ENCODE assay signal across 1 cellular context in the genomic region with DNA sequence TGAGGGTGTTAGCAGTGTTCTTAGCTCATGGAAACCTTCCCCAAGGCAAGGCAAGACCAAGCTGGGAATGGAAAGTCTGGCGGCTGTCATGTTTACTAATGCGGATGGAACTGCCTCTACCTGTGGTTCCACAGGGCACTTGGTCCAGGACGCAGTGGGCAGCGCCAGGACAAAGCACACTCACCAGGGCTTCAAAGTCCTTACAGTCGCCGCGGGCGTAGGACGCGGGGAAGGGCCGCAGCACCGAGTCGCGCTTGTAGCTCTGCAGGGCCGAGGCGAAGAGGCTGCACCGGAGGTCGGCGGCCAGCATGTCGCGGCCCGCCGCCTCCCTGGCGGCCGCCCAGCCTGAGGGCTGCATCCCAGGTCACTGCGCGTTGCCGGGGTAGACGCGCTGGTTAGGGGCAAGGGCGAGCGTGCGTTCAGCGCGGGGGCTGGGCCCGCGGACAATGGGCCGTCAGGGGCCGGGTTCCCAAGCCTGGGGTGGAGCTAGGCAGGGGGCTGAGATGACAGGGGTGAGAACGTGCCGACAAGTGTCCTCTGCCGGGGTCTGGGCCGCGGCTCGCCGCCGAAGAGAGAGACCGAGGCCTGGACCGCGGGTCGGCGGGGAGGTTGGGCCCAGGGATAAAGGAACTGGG.
TF ChIP-seq lines count a peak whose summit lies in the region.

No MANE protein-coding gene starts in this region.

TF ChIP-seq in HepG2, 621 proteins besides CTCF, POLR2A, EP300 and RAD21 (continued from another document and continues in another):
- TF ChIP-seq STAT6 (CRISPR knock-in tag; IDR thresholded peaks at IDR 0.05; ENCODE audit: borderline replicate concordance) (no peak), MTERF4 (CRISPR knock-in tag; IDR thresholded peaks at IDR 0.05) (no peak), NFATC3 (CRISPR knock-in tag; IDR thresholded peaks at IDR 0.05) (no peak), ZNF460 (CRISPR knock-in tag; IDR thresholded peaks at IDR 0.05; ENCODE audit: borderline replicate concordance) (no peak; the same call in 1 of the 2 replicates), IKZF1 (IDR thresholded peaks at IDR 0.05) (no peak), ZNF790 (CRISPR knock-in tag; IDR thresholded peaks at IDR 0.05; ENCODE audit: borderline replicate concordance) (0 out of 2 replicates have a peak, but pooled peaks have one; percentile 19), ZNF33A (CRISPR knock-in tag; IDR thresholded peaks at IDR 0.05; ENCODE audit: borderline replicate concordance) (no peak), ZNF569 (CRISPR knock-in tag; IDR thresholded peaks at IDR 0.05; ENCODE audit: borderline replicate concordance) (no peak), PRMT3 (CRISPR knock-in tag; IDR thresholded peaks at IDR 0.05; ENCODE audit: borderline replicate concordance, low read depth) (peak; percentile 32; the same call in 1 of the 2 replicates), SSRP1 (CRISPR knock-in tag; IDR thresholded peaks at IDR 0.05) (no peak), MED13 (CRISPR knock-in tag; IDR thresholded peaks at IDR 0.05) (peak; percentile 23; the same call in 1 of the 2 replicates), ZFP37 (CRISPR knock-in tag; IDR thresholded peaks at IDR 0.05; ENCODE audit: borderline replicate concordance) (no peak), PATZ1 (CRISPR knock-in tag; IDR thresholded peaks at IDR 0.05) (no peak; the same call in none of the 2 replicates), BORCS8-MEF2B (CRISPR knock-in tag; IDR thresholded peaks at IDR 0.05) (peak; percentile 61), SMAD9 (CRISPR knock-in tag; IDR thresholded peaks at IDR 0.05) (no peak), RFXANK (CRISPR knock-in tag; IDR thresholded peaks at IDR 0.05) (0 out of 2 replicates have a peak, but pooled peaks have one; percentile 17), ZNF10 (CRISPR knock-in tag; IDR thresholded peaks at IDR 0.05; ENCODE audit: borderline replicate concordance, low read depth) (no peak), BHLHE40 (IDR thresholded peaks at IDR 0.05; ENCODE audit: low read length) (no peak), ZNF232 (CRISPR knock-in tag; IDR thresholded peaks at IDR 0.05; ENCODE audit: borderline replicate concordance) (peak; percentile 83; the same call in 1 of the 2 replicates), HOXA9 (CRISPR knock-in tag; IDR thresholded peaks at IDR 0.05; ENCODE audit: borderline replicate concordance) (peak; percentile 52; the same call in 1 of the 2 replicates), ETV6 (CRISPR knock-in tag; conservative IDR thresholded peaks at IDR 0.05) (no peak)
- TF ChIP-seq, protein P1, sequence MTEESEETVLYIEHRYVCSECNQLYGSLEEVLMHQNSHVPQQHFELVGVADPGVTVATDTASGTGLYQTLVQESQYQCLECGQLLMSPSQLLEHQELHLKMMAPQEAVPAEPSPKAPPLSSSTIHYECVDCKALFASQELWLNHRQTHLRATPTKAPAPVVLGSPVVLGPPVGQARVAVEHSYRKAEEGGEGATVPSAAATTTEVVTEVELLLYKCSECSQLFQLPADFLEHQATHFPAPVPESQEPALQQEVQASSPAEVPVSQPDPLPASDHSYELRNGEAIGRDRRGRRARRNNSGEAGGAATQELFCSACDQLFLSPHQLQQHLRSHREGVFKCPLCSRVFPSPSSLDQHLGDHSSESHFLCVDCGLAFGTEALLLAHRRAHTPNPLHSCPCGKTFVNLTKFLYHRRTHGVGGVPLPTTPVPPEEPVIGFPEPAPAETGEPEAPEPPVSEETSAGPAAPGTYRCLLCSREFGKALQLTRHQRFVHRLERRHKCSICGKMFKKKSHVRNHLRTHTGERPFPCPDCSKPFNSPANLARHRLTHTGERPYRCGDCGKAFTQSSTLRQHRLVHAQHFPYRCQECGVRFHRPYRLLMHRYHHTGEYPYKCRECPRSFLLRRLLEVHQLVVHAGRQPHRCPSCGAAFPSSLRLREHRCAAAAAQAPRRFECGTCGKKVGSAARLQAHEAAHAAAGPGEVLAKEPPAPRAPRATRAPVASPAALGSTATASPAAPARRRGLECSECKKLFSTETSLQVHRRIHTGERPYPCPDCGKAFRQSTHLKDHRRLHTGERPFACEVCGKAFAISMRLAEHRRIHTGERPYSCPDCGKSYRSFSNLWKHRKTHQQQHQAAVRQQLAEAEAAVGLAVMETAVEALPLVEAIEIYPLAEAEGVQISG (CRISPR knock-in tag; IDR thresholded peaks at IDR 0.05), result no peak
- TF ChIP-seq, protein P2, sequence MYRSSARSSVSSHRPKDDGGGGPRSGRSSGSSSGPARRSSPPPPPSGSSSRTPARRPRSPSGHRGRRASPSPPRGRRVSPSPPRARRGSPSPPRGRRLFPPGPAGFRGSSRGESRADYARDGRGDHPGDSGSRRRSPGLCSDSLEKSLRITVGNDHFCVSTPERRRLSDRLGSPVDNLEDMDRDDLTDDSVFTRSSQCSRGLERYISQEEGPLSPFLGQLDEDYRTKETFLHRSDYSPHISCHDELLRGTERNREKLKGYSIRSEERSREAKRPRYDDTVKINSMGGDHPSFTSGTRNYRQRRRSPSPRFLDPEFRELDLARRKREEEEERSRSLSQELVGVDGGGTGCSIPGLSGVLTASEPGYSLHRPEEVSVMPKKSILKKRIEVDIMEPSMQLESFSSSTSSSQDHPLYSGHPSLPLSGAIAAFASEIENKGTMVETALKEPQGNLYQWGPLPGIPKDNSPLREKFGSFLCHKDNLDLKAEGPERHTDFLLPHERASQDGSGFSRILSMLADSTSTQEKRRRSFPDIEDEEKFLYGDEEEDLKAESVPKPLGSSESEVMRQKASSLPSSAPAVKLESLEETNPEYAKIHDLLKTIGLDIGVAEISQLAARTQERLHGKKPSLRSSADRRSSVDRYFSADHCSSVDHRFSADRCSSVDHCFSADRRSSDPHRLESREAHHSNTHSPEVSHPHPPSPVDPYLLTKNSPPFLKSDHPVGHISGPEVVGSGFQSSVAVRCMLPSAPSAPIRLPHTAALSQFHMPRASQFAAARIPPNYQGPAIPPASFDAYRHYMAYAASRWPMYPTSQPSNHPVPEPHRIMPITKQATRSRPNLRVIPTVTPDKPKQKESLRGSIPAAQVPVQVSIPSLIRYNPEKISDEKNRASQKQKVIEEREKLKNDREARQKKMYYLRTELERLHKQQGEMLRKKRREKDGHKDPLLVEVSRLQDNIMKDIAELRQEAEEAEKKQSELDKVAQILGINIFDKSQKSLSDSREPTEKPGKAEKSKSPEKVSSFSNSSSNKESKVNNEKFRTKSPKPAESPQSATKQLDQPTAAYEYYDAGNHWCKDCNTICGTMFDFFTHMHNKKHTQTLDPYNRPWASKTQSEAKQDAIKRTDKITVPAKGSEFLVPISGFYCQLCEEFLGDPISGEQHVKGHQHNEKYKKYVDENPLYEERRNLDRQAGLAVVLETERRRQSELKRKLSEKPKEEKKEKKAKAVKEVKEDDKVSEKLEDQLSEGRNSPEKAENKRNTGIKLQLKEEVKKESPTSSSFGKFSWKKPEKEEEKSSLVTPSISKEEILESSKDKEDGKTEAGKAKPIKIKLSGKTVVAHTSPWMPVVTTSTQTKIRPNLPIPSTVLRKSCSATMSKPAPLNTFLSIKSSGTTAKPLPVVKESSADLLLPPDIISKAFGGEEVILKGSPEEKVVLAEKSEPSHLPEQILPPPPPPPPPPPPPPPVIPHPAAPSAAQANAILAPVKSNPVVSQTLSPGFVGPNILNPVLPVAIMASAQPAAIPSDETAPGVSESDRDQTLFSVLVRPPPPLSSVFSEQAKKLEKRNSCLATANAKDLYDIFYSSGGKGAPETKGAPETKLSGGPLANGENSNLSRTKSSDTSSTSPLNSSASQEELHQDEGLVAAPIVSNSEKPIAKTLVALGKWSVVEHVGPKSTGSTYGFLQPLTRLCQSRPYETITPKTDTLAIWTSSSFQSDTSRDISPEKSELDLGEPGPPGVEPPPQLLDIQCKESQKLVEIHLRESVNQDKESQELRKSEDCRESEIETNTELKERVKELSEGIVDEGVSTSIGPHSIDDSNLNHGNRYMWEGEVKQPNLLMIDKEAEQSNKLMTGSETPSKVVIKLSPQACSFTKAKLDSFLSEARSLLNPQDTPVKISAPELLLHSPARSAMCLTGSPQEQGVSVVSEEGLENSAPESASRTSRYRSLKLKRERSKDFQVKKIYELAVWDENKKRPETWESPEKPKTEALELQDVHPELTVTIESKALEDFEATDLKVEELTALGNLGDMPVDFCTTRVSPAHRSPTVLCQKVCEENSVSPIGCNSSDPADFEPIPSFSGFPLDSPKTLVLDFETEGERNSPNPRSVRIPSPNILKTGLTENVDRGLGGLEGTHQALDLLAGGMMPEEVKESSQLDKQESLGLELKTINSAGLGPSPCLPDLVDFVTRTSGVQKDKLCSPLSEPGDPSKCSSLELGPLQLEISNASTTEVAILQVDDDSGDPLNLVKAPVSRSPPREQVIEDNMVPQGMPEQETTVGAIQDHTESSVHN (CRISPR knock-in tag; IDR thresholded peaks at IDR 0.05), result 0 out of 2 replicates have a peak, but pooled peaks have one; percentile 56
- TF ChIP-seq, protein P3, sequence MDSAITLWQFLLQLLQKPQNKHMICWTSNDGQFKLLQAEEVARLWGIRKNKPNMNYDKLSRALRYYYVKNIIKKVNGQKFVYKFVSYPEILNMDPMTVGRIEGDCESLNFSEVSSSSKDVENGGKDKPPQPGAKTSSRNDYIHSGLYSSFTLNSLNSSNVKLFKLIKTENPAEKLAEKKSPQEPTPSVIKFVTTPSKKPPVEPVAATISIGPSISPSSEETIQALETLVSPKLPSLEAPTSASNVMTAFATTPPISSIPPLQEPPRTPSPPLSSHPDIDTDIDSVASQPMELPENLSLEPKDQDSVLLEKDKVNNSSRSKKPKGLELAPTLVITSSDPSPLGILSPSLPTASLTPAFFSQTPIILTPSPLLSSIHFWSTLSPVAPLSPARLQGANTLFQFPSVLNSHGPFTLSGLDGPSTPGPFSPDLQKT (CRISPR knock-in tag; IDR thresholded peaks at IDR 0.05; ENCODE audit: borderline replicate concordance), result no peak
